19 cellular contexts compared by ENCODE assay signal in genomic region chr9:36865731-36866635, GRCh38.
"Had no signal": no experiment of that assay in that cellular context is flagged by ENCODE, and none has a peak within 500 bp of the region (broad histone marks: within the 10 kb centered on the region; RNA-seq: fewer than 3 reads in every experiment).

No MANE protein-coding gene starts in this region.

- FAIRE-seq: astrocyte, bronchial epithelial cell, pancreas, small intestine had no signal

- DNase-seq: activated CD4-positive, alpha-beta T cell treated with anti-CD3 and anti-CD28 coated beads, Interleukin-2, amount 10 ng/mL, durations not matched to agents 24 days and 14 days; activated CD8-positive, alpha-beta T cell treated with anti-CD3 and anti-CD28 coated beads, Interleukin-2, amount 10 ng/mL, durations not matched to agents 7 days and 5 days; activated gamma-delta T cell; esophagus squamous epithelium; natural killer cell; small intestine; stimulated activated CD4-positive, alpha-beta T cell treated with anti-CD3 and anti-CD28 coated beads, Interleukin-15, amount 100 ng/mL, for 24 hours; stimulated activated CD8-positive, alpha-beta memory T cell treated with anti-CD3 and anti-CD28 coated beads, Interleukin-4, amount 100 ng/mL, for 48 hours; stimulated activated naive CD4-positive, alpha-beta T cell treated with Interleukin-2 at 50 U/mL for 16 hours had no signal

- H3K27ac ChIP-seq: coronary artery, esophagus squamous epithelium, neutrophil, pancreas, right lobe of liver, thoracic aorta had no signal

- H3K4me3 ChIP-seq: coronary artery, esophagus squamous epithelium, pancreas, right lobe of liver, thoracic aorta had no signal

- ATAC-seq: activated CD4-positive, CD25-positive, alpha-beta regulatory T cell treated with anti-CD3 and anti-CD28 coated beads, Interleukin-2, amount 50 U/mL, for 24 hours; activated CD8-positive, alpha-beta T cell treated with anti-CD3 and anti-CD28 coated beads, Interleukin-2, amount 10 ng/mL, durations not matched to agents 7 days and 5 days; activated naive CD4-positive, alpha-beta T cell treated with anti-CD3 and anti-CD28 coated beads, Interleukin-2, amount 50 U/mL, for 72 hours; left lobe of liver; natural killer cell; pancreas; right lobe of liver had no signal

- H3K36me3 ChIP-seq: esophagus squamous epithelium, neutrophil, pancreas, right lobe of liver, thoracic aorta had no signal

- H3K9me3 ChIP-seq: esophagus squamous epithelium, neutrophil, pancreas, right lobe of liver, thoracic aorta had no signal

- H3K4me1 ChIP-seq: esophagus squamous epithelium had no signal

- H3K27me3 ChIP-seq: pancreas, right lobe of liver had no signal
